Comparison of ENCODE assay signal across 1 cellular context in genomic region chr3:39398700-39399099, GRCh38.
TF ChIP-seq lines count a peak whose summit lies in the region.

No MANE protein-coding gene starts in this region.

TF ChIP-seq in GM12878, 131 proteins besides CTCF, POLR2A, EP300 and RAD21:
- TF ChIP-seq SIX5 (IDR thresholded peaks at IDR 0.05; ENCODE audit: low read depth, low read length, severe bottlenecking) (no peak), POU2F2 (IDR thresholded peaks at IDR 0.05; ENCODE audit: borderline replicate concordance, low read depth, low read length) (no peak), POLR2AphosphoS5 (IDR thresholded peaks at IDR 0.05; ENCODE audit: low read length) (no peak), PRDM15 (CRISPR knock-in tag; IDR thresholded peaks at IDR 0.05) (no peak), ZBTB40 (IDR thresholded peaks at IDR 0.05; ENCODE audit: borderline replicate concordance) (no peak), RFX5 (IDR thresholded peaks at IDR 0.05; ENCODE audit: low read depth, low read length) (no peak), NR2C1 (IDR thresholded peaks at IDR 0.05) (no peak), CUX1 (IDR thresholded peaks at IDR 0.05; ENCODE audit: insufficient replicate concordance, low read depth, low read length) (no peak)
TF ChIP-seq in GM12878: peak in this region for 0.
